9 cellular contexts compared by ENCODE assay signal in the genomic region with DNA sequence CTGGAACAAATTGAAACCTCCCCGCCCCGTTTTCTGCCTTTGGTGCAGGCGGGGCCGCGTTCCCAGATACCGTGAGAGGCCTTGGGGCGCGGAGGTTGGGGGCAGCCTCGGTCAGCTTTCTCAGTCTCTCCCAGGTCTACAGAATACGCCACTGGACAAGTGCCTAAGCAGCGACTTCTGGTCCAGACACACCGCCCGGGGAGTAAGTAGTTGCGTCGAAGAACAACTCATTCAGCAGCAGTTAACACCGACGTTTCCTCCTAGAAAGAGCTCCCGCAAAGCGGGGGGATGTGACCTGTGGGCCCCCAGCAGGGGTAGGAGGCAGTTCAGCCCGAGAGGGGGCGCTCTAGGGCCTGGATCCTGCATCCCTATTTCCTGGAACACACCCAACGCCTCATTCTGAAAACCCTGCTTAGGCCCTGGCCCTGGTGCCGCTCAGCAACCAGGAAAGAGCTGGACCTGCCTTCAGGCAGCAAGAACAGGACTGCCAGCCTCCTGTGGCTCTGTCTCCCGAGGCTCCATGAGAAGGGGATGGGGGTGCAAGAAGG. TPM values are rescaled to one million over a fixed set of nuclear protein-coding genes. Genes with fewer than 3 reads are reported as not detected.
DNase-seq lines count a peak whose midpoint lies in the region; ATAC-seq and TF ChIP-seq lines count a peak whose summit lies in the region.
"Had no signal": no experiment of that assay in that cellular context is flagged by ENCODE, and none has a peak within 500 bp of the region (broad histone marks: within the 10 kb centered on the region; RNA-seq: fewer than 3 reads in every experiment).

No MANE protein-coding gene starts in this region.

- no peak overlapping the region for H3K9ac ChIP-seq in HUES48 (ENCODE audit: low read depth, low read length)

- H3K4me3 ChIP-seq in HUES48 (ENCODE audit: low read depth, low read length) (peak overlapping the region; percentile 48), choroid plexus epithelial cell (ENCODE audit: low read depth, low read length) (peak overlapping the region; percentile 34)

- H3K36me3 ChIP-seq in HUES48 (ENCODE audit: control insufficient read depth, insufficient read depth, low read length), result no peaks in the 10 kb centered on the region

- TF ChIP-seq CTCF in Calu3 (IDR thresholded peaks at IDR 0.05; ENCODE audit: unreplicated experiment) (peak; percentile 10), choroid plexus epithelial cell (conservative IDR thresholded peaks at IDR 0.05; ENCODE audit: low read depth, low read length) (no peak), nephron progenitor cell (IDR thresholded peaks at IDR 0.05) (peak; percentile 37)

- H3K27me3 Mint-ChIP-seq in Calu3 (ENCODE audit: unreplicated experiment) (peaks cover 13% of the 10 kb centered on the region), nephron progenitor cell (ENCODE audit: low read depth, poor library complexity) (peaks cover 100% of the 10 kb centered on the region)

- H3K4me3 Mint-ChIP-seq in Calu3 (ENCODE audit: low read depth, unreplicated experiment), result peak overlapping the region; percentile 40
- no peak overlapping the region for H3K4me3 Mint-ChIP-seq in nephron progenitor cell

- CTCF ChIA-PET in Calu3 (lab: Charles Lee), result no interaction called here

- H3K9me3 Mint-ChIP-seq in Calu3 (ENCODE audit: low read depth, unreplicated experiment), result no peaks in the 10 kb centered on the region
- peaks cover 3% of the 10 kb centered on the region for H3K9me3 Mint-ChIP-seq in nephron progenitor cell

- H3K27me3 ChIP-seq in HUES48 (ENCODE audit: control insufficient read depth, insufficient read depth, low read length), result peaks cover 100% of the 10 kb centered on the region

- ATAC-seq in GM19467 (IDR thresholded peaks at IDR 0.05; ENCODE audit: unreplicated experiment), result no peak
- ATAC-seq in GM18517 (IDR thresholded peaks at IDR 0.05; ENCODE audit: unreplicated experiment), result no peak

- BruUV-seq in Calu3 (replicated peaks; lab: Mats Ljungman, UMichigan), result no TSS peak

- intact Hi-C loops in Calu3 (cut with micrococcal nuclease; ENCODE audit: unreplicated experiment), result no loop called here

- no peaks in the 10 kb centered on the region for H3K4me1 Mint-ChIP-seq in Calu3 (ENCODE audit: low read depth, unreplicated experiment)
- H3K4me1 Mint-ChIP-seq in nephron progenitor cell, result peaks cover 35% of the 10 kb centered on the region

- DNase-seq in Calu3 (peak; percentile 30), choroid plexus epithelial cell (ENCODE audit: low read depth) (no peak), nephron progenitor cell (peak; percentile 42), occipital lobe (lab: John Stamatoyannopoulos, UW) (no peak), NCI-H128 (lab: John Stamatoyannopoulos, UW; ENCODE audit: unreplicated experiment) (no peak)
- DNase-seq: NCI-H774 had no signal

- H3K36me3 Mint-ChIP-seq in Calu3 (ENCODE audit: insufficient read depth, unreplicated experiment) (no peaks in the 10 kb centered on the region), nephron progenitor cell (ENCODE audit: low read depth) (no peaks in the 10 kb centered on the region)

- no peak overlapping the region for H3K27ac Mint-ChIP-seq in Calu3 (ENCODE audit: unreplicated experiment)
- no peak overlapping the region for H3K27ac Mint-ChIP-seq in nephron progenitor cell

- no peak overlapping the region for H3K27ac ChIP-seq in HUES48 (ENCODE audit: low read depth, low read length)

- peaks cover 60% of the 10 kb centered on the region for H3K4me1 ChIP-seq in HUES48 (ENCODE audit: control insufficient read depth, insufficient read depth, low read length)

- no peaks in the 10 kb centered on the region for H3K9me3 ChIP-seq in HUES48 (ENCODE audit: control insufficient read depth, insufficient read depth, low read length)

RNA-seq across cellular contexts. Expression of gene BARHL2, which starts 6.5 kb away (rescaled TPM):
- total RNA-seq in Calu3 (2022) (not detected in 2 replicates), occipital lobe (not detected)

Comparison
In these comparisons a context has a peak if more than half of its experiments do, and no peak if none do; other contexts are left out.
1. DNase-seq: peak in Calu3 (single experiment) and nephron progenitor cell (single experiment); none in choroid plexus epithelial cell (single experiment), occipital lobe (single experiment) and NCI-H128 (single experiment).